1 cellular context compared by ENCODE assay signal in the genomic region with DNA sequence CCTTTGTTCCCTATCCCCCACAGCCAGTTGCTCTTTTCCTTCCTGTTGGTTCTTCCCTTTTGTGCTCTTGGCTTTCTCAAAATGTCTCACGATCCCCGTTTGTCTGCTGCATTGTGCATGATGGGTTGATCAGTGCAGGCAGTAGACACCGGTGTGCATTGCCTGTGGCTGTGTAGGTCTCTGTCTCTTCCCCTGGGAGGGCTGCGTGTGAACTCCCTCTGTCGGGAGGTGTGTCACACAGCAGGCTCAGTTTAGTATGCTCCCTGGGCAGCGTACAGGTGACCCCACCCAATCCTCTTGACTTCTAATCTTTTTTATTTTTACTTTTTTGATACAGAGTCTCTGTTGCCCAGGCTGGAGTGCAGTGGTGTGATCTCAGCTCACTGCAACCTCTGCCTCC.
TF ChIP-seq lines count a peak whose summit lies in the region.

No MANE protein-coding gene starts in this region.

TF ChIP-seq in H1, 55 proteins besides CTCF, POLR2A, EP300 and RAD21:
- TF ChIP-seq, protein P1, sequence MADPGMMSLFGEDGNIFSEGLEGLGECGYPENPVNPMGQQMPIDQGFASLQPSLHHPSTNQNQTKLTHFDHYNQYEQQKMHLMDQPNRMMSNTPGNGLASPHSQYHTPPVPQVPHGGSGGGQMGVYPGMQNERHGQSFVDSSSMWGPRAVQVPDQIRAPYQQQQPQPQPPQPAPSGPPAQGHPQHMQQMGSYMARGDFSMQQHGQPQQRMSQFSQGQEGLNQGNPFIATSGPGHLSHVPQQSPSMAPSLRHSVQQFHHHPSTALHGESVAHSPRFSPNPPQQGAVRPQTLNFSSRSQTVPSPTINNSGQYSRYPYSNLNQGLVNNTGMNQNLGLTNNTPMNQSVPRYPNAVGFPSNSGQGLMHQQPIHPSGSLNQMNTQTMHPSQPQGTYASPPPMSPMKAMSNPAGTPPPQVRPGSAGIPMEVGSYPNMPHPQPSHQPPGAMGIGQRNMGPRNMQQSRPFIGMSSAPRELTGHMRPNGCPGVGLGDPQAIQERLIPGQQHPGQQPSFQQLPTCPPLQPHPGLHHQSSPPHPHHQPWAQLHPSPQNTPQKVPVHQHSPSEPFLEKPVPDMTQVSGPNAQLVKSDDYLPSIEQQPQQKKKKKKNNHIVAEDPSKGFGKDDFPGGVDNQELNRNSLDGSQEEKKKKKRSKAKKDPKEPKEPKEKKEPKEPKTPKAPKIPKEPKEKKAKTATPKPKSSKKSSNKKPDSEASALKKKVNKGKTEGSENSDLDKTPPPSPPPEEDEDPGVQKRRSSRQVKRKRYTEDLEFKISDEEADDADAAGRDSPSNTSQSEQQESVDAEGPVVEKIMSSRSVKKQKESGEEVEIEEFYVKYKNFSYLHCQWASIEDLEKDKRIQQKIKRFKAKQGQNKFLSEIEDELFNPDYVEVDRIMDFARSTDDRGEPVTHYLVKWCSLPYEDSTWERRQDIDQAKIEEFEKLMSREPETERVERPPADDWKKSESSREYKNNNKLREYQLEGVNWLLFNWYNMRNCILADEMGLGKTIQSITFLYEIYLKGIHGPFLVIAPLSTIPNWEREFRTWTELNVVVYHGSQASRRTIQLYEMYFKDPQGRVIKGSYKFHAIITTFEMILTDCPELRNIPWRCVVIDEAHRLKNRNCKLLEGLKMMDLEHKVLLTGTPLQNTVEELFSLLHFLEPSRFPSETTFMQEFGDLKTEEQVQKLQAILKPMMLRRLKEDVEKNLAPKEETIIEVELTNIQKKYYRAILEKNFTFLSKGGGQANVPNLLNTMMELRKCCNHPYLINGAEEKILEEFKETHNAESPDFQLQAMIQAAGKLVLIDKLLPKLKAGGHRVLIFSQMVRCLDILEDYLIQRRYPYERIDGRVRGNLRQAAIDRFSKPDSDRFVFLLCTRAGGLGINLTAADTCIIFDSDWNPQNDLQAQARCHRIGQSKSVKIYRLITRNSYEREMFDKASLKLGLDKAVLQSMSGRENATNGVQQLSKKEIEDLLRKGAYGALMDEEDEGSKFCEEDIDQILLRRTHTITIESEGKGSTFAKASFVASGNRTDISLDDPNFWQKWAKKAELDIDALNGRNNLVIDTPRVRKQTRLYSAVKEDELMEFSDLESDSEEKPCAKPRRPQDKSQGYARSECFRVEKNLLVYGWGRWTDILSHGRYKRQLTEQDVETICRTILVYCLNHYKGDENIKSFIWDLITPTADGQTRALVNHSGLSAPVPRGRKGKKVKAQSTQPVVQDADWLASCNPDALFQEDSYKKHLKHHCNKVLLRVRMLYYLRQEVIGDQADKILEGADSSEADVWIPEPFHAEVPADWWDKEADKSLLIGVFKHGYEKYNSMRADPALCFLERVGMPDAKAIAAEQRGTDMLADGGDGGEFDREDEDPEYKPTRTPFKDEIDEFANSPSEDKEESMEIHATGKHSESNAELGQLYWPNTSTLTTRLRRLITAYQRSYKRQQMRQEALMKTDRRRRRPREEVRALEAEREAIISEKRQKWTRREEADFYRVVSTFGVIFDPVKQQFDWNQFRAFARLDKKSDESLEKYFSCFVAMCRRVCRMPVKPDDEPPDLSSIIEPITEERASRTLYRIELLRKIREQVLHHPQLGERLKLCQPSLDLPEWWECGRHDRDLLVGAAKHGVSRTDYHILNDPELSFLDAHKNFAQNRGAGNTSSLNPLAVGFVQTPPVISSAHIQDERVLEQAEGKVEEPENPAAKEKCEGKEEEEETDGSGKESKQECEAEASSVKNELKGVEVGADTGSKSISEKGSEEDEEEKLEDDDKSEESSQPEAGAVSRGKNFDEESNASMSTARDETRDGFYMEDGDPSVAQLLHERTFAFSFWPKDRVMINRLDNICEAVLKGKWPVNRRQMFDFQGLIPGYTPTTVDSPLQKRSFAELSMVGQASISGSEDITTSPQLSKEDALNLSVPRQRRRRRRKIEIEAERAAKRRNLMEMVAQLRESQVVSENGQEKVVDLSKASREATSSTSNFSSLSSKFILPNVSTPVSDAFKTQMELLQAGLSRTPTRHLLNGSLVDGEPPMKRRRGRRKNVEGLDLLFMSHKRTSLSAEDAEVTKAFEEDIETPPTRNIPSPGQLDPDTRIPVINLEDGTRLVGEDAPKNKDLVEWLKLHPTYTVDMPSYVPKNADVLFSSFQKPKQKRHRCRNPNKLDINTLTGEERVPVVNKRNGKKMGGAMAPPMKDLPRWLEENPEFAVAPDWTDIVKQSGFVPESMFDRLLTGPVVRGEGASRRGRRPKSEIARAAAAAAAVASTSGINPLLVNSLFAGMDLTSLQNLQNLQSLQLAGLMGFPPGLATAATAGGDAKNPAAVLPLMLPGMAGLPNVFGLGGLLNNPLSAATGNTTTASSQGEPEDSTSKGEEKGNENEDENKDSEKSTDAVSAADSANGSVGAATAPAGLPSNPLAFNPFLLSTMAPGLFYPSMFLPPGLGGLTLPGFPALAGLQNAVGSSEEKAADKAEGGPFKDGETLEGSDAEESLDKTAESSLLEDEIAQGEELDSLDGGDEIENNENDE (IDR thresholded peaks at IDR 0.05; ENCODE audit: insufficient replicate concordance, low read length): no peak
- no peak for TF ChIP-seq KDM5A (IDR thresholded peaks at IDR 0.05; ENCODE audit: low read length)
- no peak for TF ChIP-seq EZH2 (IDR thresholded peaks at IDR 0.05; ENCODE audit: low read depth, low read length, severe bottlenecking)
- TF ChIP-seq, protein P2, sequence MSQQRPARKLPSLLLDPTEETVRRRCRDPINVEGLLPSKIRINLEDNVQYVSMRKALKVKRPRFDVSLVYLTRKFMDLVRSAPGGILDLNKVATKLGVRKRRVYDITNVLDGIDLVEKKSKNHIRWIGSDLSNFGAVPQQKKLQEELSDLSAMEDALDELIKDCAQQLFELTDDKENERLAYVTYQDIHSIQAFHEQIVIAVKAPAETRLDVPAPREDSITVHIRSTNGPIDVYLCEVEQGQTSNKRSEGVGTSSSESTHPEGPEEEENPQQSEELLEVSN (IDR thresholded peaks at IDR 0.05): no peak
- no peak for TF ChIP-seq TAF7 (optimal IDR thresholded peaks at IDR 0.05; ENCODE audit: borderline replicate concordance, low read depth, low read length)
- no peak for TF ChIP-seq MAFK (IDR thresholded peaks at IDR 0.05; ENCODE audit: low read depth, low read length)
- no peak for TF ChIP-seq ZNF274 (IDR thresholded peaks at IDR 0.05; ENCODE audit: borderline replicate concordance, extremely low read depth, low read length)
- no peak for TF ChIP-seq NRF1 (IDR thresholded peaks at IDR 0.05; ENCODE audit: low read depth, low read length)
- TF ChIP-seq SRF (IDR thresholded peaks at IDR 0.05; ENCODE audit: low read depth, low read length): no peak
- TF ChIP-seq SIN3A (conservative IDR thresholded peaks at IDR 0.05 in 1 of 2, IDR thresholded peaks at IDR 0.05 in 1 of 2; ENCODE audit: low read depth in 1 of 2, low read length in 2 of 2): no peak
- TF ChIP-seq BACH1 (IDR thresholded peaks at IDR 0.05; ENCODE audit: low read length): no peak
- TF ChIP-seq KDM1A (IDR thresholded peaks at IDR 0.05; ENCODE audit: borderline replicate concordance, low read length): no peak
- TF ChIP-seq JUN (IDR thresholded peaks at IDR 0.05; ENCODE audit: low read depth, low read length): no peak
- no peak for TF ChIP-seq CHD1 (IDR thresholded peaks at IDR 0.05; ENCODE audit: low read depth, low read length)
- no peak for TF ChIP-seq SP2 (IDR thresholded peaks at IDR 0.05; ENCODE audit: low read length)
